ENCODE assay signal across 9 cellular contexts in the genomic region with DNA sequence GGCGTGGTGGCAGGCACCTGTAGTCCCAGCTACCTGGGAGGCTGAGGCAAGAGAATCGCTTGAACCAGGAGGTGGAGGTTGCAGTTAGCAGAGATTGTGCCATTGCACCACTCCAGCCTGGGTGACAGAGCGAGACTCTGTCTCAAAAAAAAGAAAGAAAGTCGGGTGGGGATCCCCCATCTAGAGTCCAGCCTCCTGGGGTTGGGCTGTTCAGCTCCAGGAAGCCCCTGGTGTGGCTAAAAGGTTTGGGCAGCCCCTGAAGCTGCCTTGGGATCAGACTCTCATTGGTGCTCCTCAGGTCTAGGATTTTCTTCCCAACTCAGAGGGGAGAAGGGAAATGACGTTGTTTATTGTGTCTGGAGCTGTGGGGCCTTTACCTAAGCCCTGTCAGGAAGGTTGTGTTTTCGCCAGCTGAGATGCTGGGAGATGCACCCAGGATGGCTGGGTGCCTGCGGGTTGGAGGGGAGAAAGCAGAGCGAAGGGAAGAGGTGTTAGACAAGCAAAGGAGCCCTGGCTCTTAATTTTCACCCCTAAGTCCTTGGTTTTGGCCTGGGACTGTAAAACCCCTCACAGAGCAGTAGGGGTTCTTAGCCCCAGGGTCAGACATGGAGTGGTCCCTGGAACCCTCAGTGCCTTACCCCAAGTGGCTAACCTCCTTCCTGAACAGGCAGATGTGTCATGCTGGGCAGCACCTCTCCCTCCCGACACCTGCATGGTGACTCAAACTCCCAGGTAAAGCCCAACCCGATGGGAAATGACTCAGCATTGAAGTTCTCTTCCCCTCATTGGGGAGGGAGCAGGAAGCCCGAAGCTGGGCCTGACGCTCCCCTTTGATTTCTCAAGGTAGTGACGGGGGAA. TPM values are rescaled to one million over a fixed set of nuclear protein-coding genes. Genes with fewer than 3 reads are reported as not detected.
DNase-seq lines count a peak whose midpoint lies in the region; ATAC-seq and TF ChIP-seq lines count a peak whose summit lies in the region.
"Had no signal": no experiment of that assay in that cellular context is flagged by ENCODE, and none has a peak within 500 bp of the region (broad histone marks: within the 10 kb centered on the region; RNA-seq: fewer than 3 reads in every experiment).

No MANE protein-coding gene starts in this region.

- POLR2A ChIA-PET in naive thymus-derived CD4-positive, alpha-beta T cell (lab: Charles Lee) = no interaction called here

- H3K4me1 ChIP-seq in right atrium auricular region = peaks cover 0 to 9% of the 10 kb centered on the region in 2 donors
- H3K4me1 ChIP-seq in naive thymus-derived CD4-positive, alpha-beta T cell (ENCODE audit: control insufficient read depth in 2 of 2, insufficient read depth in 2 of 2, low read length in 2 of 2) = no peaks in the 10 kb centered on the region

- intact Hi-C loops in cardiac septum (cut with DNase I) = no loop called here
- intact Hi-C loops in activated T-helper 2 cell treated with anti-CD3 and anti-CD28 coated beads, Interferon-gamma antibody, Interleukin-2, Interleukin-4, amounts not matched to agents 10 μg/mL and 5 μg/mL and 100 μg/mL, durations not matched to agents 14 hours and 24 hours and 36 hours (cut with micrococcal nuclease) = no loop called here
- intact Hi-C loops in naive thymus-derived CD4-positive, alpha-beta T cell (cut with micrococcal nuclease) = loop anchor here in 1 of 2 donors (1.0 kb wide), 1 partner anchor 10 kb away; no protein-coding TSS in a partner anchor

- no peak for TF ChIP-seq CTCF in right atrium auricular region (IDR thresholded peaks at IDR 0.05)

- DNase-seq in cardiac septum (ENCODE audit: low spot score) = peak; percentile 89
- no peak for DNase-seq in right atrium auricular region (ENCODE audit: low spot score)
- DNase-seq in M059J (ENCODE audit: low read depth) = peak; percentile 83
- DNase-seq in activated T-helper 2 cell treated with anti-CD3 and anti-CD28 coated beads, Interferon-gamma antibody, Interleukin-2, Interleukin-4, amounts not matched to agents 10 μg/mL and 5 μg/mL and 100 μg/mL, durations not matched to agents 14 hours and 24 hours and 36 hours (ENCODE audit: low spot score) = peak; percentile 32
- DNase-seq in naive thymus-derived CD4-positive, alpha-beta T cell = peak in 5 of 9 donors; percentile 10 to 55 (median 26)
- no peak for DNase-seq in AML-193 (lab: John Stamatoyannopoulos, UW)
- no peak for DNase-seq in Ammon's horn (ENCODE audit: low spot score)

- H3K36me3 Mint-ChIP-seq in activated T-helper 2 cell treated with anti-CD3 and anti-CD28 coated beads, Interferon-gamma antibody, Interleukin-2, Interleukin-4, amounts not matched to agents 10 μg/mL and 5 μg/mL and 100 μg/mL, durations not matched to agents 14 hours and 24 hours and 36 hours (ENCODE audit: low read depth) = no peaks in the 10 kb centered on the region
- H3K36me3 Mint-ChIP-seq in naive thymus-derived CD4-positive, alpha-beta T cell = no peaks in the 10 kb centered on the region

- H3K27me3 ChIP-seq in right atrium auricular region = no peaks in the 10 kb centered on the region
- no peaks in the 10 kb centered on the region for H3K27me3 ChIP-seq in naive thymus-derived CD4-positive, alpha-beta T cell (ENCODE audit: control insufficient read depth in 2 of 2, insufficient read depth in 2 of 2, low read length in 2 of 2)

- no peak overlapping the region for H3K4me3 ChIP-seq in right atrium auricular region
- no peak overlapping the region for H3K4me3 ChIP-seq in naive thymus-derived CD4-positive, alpha-beta T cell (ENCODE audit: low read length)

- no peaks in the 10 kb centered on the region for H3K36me3 ChIP-seq in right atrium auricular region
- H3K36me3 ChIP-seq in naive thymus-derived CD4-positive, alpha-beta T cell (ENCODE audit: control insufficient read depth in 2 of 3, insufficient read depth in 3 of 3, low read length in 3 of 3) = no peaks in the 10 kb centered on the region

- H3K27ac Mint-ChIP-seq in activated T-helper 2 cell treated with anti-CD3 and anti-CD28 coated beads, Interferon-gamma antibody, Interleukin-2, Interleukin-4, amounts not matched to agents 10 μg/mL and 5 μg/mL and 100 μg/mL, durations not matched to agents 14 hours and 24 hours and 36 hours = peak overlapping the region; percentile 59
- H3K27ac Mint-ChIP-seq in naive thymus-derived CD4-positive, alpha-beta T cell = peak overlapping the region in 1 of 9 donors; percentile 85

- no peak overlapping the region for H3K4me3 Mint-ChIP-seq in activated T-helper 2 cell treated with anti-CD3 and anti-CD28 coated beads, Interferon-gamma antibody, Interleukin-2, Interleukin-4, amounts not matched to agents 10 μg/mL and 5 μg/mL and 100 μg/mL, durations not matched to agents 14 hours and 24 hours and 36 hours (ENCODE audit: low read depth)
- peak overlapping the region in 1 of 10 donors; percentile 45 for H3K4me3 Mint-ChIP-seq in naive thymus-derived CD4-positive, alpha-beta T cell

- H3K4me1 Mint-ChIP-seq in activated T-helper 2 cell treated with anti-CD3 and anti-CD28 coated beads, Interferon-gamma antibody, Interleukin-2, Interleukin-4, amounts not matched to agents 10 μg/mL and 5 μg/mL and 100 μg/mL, durations not matched to agents 14 hours and 24 hours and 36 hours (ENCODE audit: low read depth) = peaks cover 16% of the 10 kb centered on the region
- peaks cover 6 to 22% (median 11%) of the 10 kb centered on the region in 7 donors for H3K4me1 Mint-ChIP-seq in naive thymus-derived CD4-positive, alpha-beta T cell

- H3K9me3 ChIP-seq in right atrium auricular region = no peaks in the 10 kb centered on the region
- H3K9me3 ChIP-seq in naive thymus-derived CD4-positive, alpha-beta T cell (ENCODE audit: control insufficient read depth in 2 of 3, low read length in 3 of 3) = no peaks in the 10 kb centered on the region

- peak; percentile 75 for ATAC-seq in naive thymus-derived CD4-positive, alpha-beta T cell
- no peak for ATAC-seq in GM21526 (IDR thresholded peaks at IDR 0.05; ENCODE audit: low FRiP score, unreplicated experiment)

- H3K9me3 Mint-ChIP-seq in activated T-helper 2 cell treated with anti-CD3 and anti-CD28 coated beads, Interferon-gamma antibody, Interleukin-2, Interleukin-4, amounts not matched to agents 10 μg/mL and 5 μg/mL and 100 μg/mL, durations not matched to agents 14 hours and 24 hours and 36 hours = no peaks in the 10 kb centered on the region
- no peaks in the 10 kb centered on the region for H3K9me3 Mint-ChIP-seq in naive thymus-derived CD4-positive, alpha-beta T cell

- H3K27me3 Mint-ChIP-seq in activated T-helper 2 cell treated with anti-CD3 and anti-CD28 coated beads, Interferon-gamma antibody, Interleukin-2, Interleukin-4, amounts not matched to agents 10 μg/mL and 5 μg/mL and 100 μg/mL, durations not matched to agents 14 hours and 24 hours and 36 hours (ENCODE audit: low read depth) = peaks cover 3% of the 10 kb centered on the region
- peaks cover 10 to 20% (median 14%) of the 10 kb centered on the region in 5 donors for H3K27me3 Mint-ChIP-seq in naive thymus-derived CD4-positive, alpha-beta T cell

- H3K27ac ChIP-seq in right atrium auricular region = no peak overlapping the region
- H3K27ac ChIP-seq in naive thymus-derived CD4-positive, alpha-beta T cell (ENCODE audit: low read depth, low read length) = no peak overlapping the region
- H3K27ac ChIP-seq: C4-2B had no signal

- CTCF ChIA-PET in naive thymus-derived CD4-positive, alpha-beta T cell (lab: Charles Lee) = interaction anchor here (0.9 to 3.5 kb wide), 3 partner anchors 12 to 52 kb away, joined by 3 to 11 read pairs (median 9); no protein-coding TSS in a partner anchor

RNA-seq across cellular contexts. Expression of a gene that starts 21.1 kb away (rescaled TPM):
- 15.3 TPM for total RNA-seq in cardiac septum
- total RNA-seq in right atrium auricular region = 1 to 10 TPM; 3.9 to 4.6 TPM
- total RNA-seq in M059J (2014; rRNA removed; shearing (Covaris generic)) = 264 and 272 TPM in 2 replicates
- 1.7 and 1.8 TPM in 2 replicates for total RNA-seq in activated T-helper 2 cell treated with anti-CD3 and anti-CD28 coated beads, Interferon-gamma antibody, Interleukin-2, Interleukin-4, amounts not matched to agents 10 μg/mL and 5 μg/mL and 100 μg/mL, durations not matched to agents 14 hours and 24 hours and 36 hours
- under 1 TPM; 0.42 to 0.97 (median 0.78) TPM for total RNA-seq in naive thymus-derived CD4-positive, alpha-beta T cell
- not detected for polyA plus RNA-seq in naive thymus-derived CD4-positive, alpha-beta T cell

RNA-seq across cellular contexts. Expression of a gene that starts 57.6 kb away (rescaled TPM):
- total RNA-seq in cardiac septum (12.7 TPM), right atrium auricular region (10 to 100 TPM; 12.1 to 17.4 TPM)
- 29.3 and 42.2 TPM in 2 replicates for total RNA-seq in M059J (2014; rRNA removed; shearing (Covaris generic))
- total RNA-seq in activated T-helper 2 cell treated with anti-CD3 and anti-CD28 coated beads, Interferon-gamma antibody, Interleukin-2, Interleukin-4, amounts not matched to agents 10 μg/mL and 5 μg/mL and 100 μg/mL, durations not matched to agents 14 hours and 24 hours and 36 hours = 25.8 and 26.4 TPM in 2 replicates
- total RNA-seq in naive thymus-derived CD4-positive, alpha-beta T cell = 10 to 100 TPM; 44.6 to 70.9 (median 61.9) TPM
- 1 to 10 TPM; 5.6 to 6.3 TPM for polyA plus RNA-seq in naive thymus-derived CD4-positive, alpha-beta T cell

Comparison
In these comparisons a context has a peak if more than half of its experiments do, and no peak if none do; other contexts are left out.
1. DNase-seq: peak in cardiac septum (single experiment), M059J (single experiment), activated T-helper 2 cell treated with anti-CD3 and anti-CD28 coated beads, Interferon-gamma antibody, Interleukin-2, Interleukin-4, amounts not matched to agents 10 μg/mL and 5 μg/mL and 100 μg/mL, durations not matched to agents 14 hours and 24 hours and 36 hours (single experiment) and naive thymus-derived CD4-positive, alpha-beta T cell (5 of 9); none in right atrium auricular region (single experiment), AML-193 (0 of 2) and Ammon's horn (single experiment).
2. RNA of a gene that starts 21.1 kb away (total RNA-seq): 264 to 272 TPM in M059J; 15.3 TPM in cardiac septum (single experiment), 3.9 to 4.6 TPM in right atrium auricular region, 1.7 to 1.8 TPM in activated T-helper 2 cell treated with anti-CD3 and anti-CD28 coated beads, Interferon-gamma antibody, Interleukin-2, Interleukin-4, amounts not matched to agents 10 μg/mL and 5 μg/mL and 100 μg/mL, durations not matched to agents 14 hours and 24 hours and 36 hours and 0.42 to 0.97 TPM in naive thymus-derived CD4-positive, alpha-beta T cell; every median in the first group is over 10 times any median in the second.